ENCODE assay signal across 1 cellular context in genomic region chr2:85558160-85558559, GRCh38.
TF ChIP-seq lines count a peak whose summit lies in the region.

No MANE protein-coding gene starts in this region.

TF ChIP-seq in IMR-90, 13 proteins besides CTCF, POLR2A, EP300 and RAD21 (continued from another document):
- TF ChIP-seq USF2 (IDR thresholded peaks at IDR 0.05; ENCODE audit: low read depth, low read length) (no peak), MAZ (IDR thresholded peaks at IDR 0.05; ENCODE audit: borderline replicate concordance, low read depth, low read length) (no peak), SMC3 (IDR thresholded peaks at IDR 0.05; ENCODE audit: low read depth, low read length) (no peak)
TF ChIP-seq in IMR-90: peak in this region for 0.
